Comparison of ENCODE assay signal across 8 cellular contexts in the genomic region with DNA sequence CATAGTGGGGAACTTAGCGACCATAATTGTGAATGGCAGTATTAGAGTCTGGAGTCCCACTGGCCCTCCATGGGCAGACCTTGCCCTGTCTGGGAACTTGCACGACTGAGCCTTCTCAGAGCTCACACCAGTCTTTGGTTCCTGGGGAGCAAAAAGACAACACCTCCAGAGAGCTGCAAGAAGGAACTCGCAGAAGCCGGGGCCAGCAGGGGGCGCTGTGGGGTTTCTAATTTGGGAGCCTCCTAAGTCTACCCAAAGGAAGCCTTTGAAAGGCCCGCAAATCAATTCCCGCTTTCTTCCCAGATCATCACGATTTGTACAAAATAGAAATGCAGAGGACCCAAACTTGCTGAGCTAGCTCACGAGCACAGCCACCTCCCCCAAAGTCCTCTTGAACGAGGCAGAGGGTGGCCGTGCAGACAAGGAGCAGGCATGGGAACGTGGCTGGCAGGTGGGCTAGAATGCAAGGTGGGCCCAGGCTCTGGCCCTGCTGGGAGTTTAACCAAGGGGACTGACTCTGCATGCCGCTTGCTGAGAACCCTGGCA. TPM values are rescaled to one million over a fixed set of nuclear protein-coding genes. Genes with fewer than 3 reads are reported as not detected.
DNase-seq lines count a peak whose midpoint lies in the region; ATAC-seq and TF ChIP-seq lines count a peak whose summit lies in the region.

No MANE protein-coding gene starts in this region.

- no peaks in the 10 kb centered on the region for H3K27me3 ChIP-seq in fibroblast of lung (ENCODE audit: control insufficient read depth, insufficient read depth, low read length)

- peak; percentile 67 to 68 for TF ChIP-seq CTCF in fibroblast of lung (conservative IDR thresholded peaks at IDR 0.05 in 1 of 2, IDR thresholded peaks at IDR 0.05 in 1 of 2; ENCODE audit: low read depth in 1 of 2, low read length in 2 of 2)

- no peaks in the 10 kb centered on the region for H3K36me3 ChIP-seq in fibroblast of lung (ENCODE audit: control insufficient read depth, insufficient read depth, low read length)

- H3K4me1 Mint-ChIP-seq in natural killer cell treated with Interleukin-12 subunit alpha and Interleukin-12 subunit beta and Interleukin-15 and Interleukin-18, amount 100 ng/mL, for 72 hours (ENCODE audit: low read depth in 2 of 2): no peaks in the 10 kb centered on the region
- H3K4me1 Mint-ChIP-seq in stimulated activated naive B cell treated with anti-CD40 and anti-IgM and Interleukin-4, amounts not matched to agents 10 μg/mL and 1 μg/mL and 100 μg/mL, for 72 hours: peaks cover 0 to 1% of the 10 kb centered on the region in 2 donors

- H3K27me3 Mint-ChIP-seq in natural killer cell treated with Interleukin-12 subunit alpha and Interleukin-12 subunit beta and Interleukin-15 and Interleukin-18, amount 100 ng/mL, for 72 hours: peaks cover 0 to 10% of the 10 kb centered on the region in 2 donors
- H3K27me3 Mint-ChIP-seq in stimulated activated naive B cell treated with anti-CD40 and anti-IgM and Interleukin-4, amounts not matched to agents 10 μg/mL and 1 μg/mL and 100 μg/mL, for 72 hours: peaks cover 15 to 16% of the 10 kb centered on the region in 2 donors

- H3K36me3 Mint-ChIP-seq in natural killer cell treated with Interleukin-12 subunit alpha and Interleukin-12 subunit beta and Interleukin-15 and Interleukin-18, amount 100 ng/mL, for 72 hours: no peaks in the 10 kb centered on the region
- no peaks in the 10 kb centered on the region for H3K36me3 Mint-ChIP-seq in stimulated activated naive B cell treated with anti-CD40 and anti-IgM and Interleukin-4, amounts not matched to agents 10 μg/mL and 1 μg/mL and 100 μg/mL, for 72 hours

- H3K79me2 ChIP-seq in fibroblast of lung (ENCODE audit: control insufficient read depth, insufficient read depth, low read length): no peaks in the 10 kb centered on the region

- no peaks in the 10 kb centered on the region for H3K9me3 ChIP-seq in fibroblast of lung (ENCODE audit: control insufficient read depth, insufficient read depth, low read depth, low read length)

- no peaks in the 10 kb centered on the region for H3K4me1 ChIP-seq in fibroblast of lung (ENCODE audit: control insufficient read depth, extremely low read depth, insufficient read depth, low read length)

- DNase-seq in CMK (ENCODE audit: low read depth) (peak; percentile 45), HT1080 (ENCODE audit: low read depth) (peak; percentile 53), NOMO-1 treated with DMSO at 0.1 percent for 48 hours (lab: John Stamatoyannopoulos, UW; ENCODE audit: unreplicated experiment) (peak; percentile 52), activated T-cell treated with anti-CD3 and anti-CD28 coated beads for 24 hours (ENCODE audit: low read depth) (peak; percentile 54), fibroblast of lung (ENCODE audit: low read depth in 2 of 2) (peak; percentile 41 to 48)
- peak; percentile 81 for DNase-seq in natural killer cell treated with Interleukin-12 subunit alpha and Interleukin-12 subunit beta and Interleukin-15 and Interleukin-18, amount 100 ng/mL, for 72 hours (ENCODE audit: low spot score)
- DNase-seq in stimulated activated naive B cell treated with anti-CD40 and anti-IgM and Interleukin-4, amounts not matched to agents 10 μg/mL and 1 μg/mL and 100 μg/mL, for 72 hours: peak; percentile 32

- no peak overlapping the region for H2AFZ ChIP-seq in fibroblast of lung (ENCODE audit: low read length)

- H3K9me3 Mint-ChIP-seq in natural killer cell treated with Interleukin-12 subunit alpha and Interleukin-12 subunit beta and Interleukin-15 and Interleukin-18, amount 100 ng/mL, for 72 hours: no peaks in the 10 kb centered on the region
- no peaks in the 10 kb centered on the region for H3K9me3 Mint-ChIP-seq in stimulated activated naive B cell treated with anti-CD40 and anti-IgM and Interleukin-4, amounts not matched to agents 10 μg/mL and 1 μg/mL and 100 μg/mL, for 72 hours

- no peak overlapping the region for H3K27ac Mint-ChIP-seq in natural killer cell treated with Interleukin-12 subunit alpha and Interleukin-12 subunit beta and Interleukin-15 and Interleukin-18, amount 100 ng/mL, for 72 hours
- no peak overlapping the region for H3K27ac Mint-ChIP-seq in stimulated activated naive B cell treated with anti-CD40 and anti-IgM and Interleukin-4, amounts not matched to agents 10 μg/mL and 1 μg/mL and 100 μg/mL, for 72 hours

- H3K4me2 ChIP-seq in fibroblast of lung (ENCODE audit: extremely low read depth, insufficient read depth, low read length): no peak overlapping the region

- no peak overlapping the region for H3K27ac ChIP-seq in fibroblast of lung (ENCODE audit: insufficient read depth, low read length)

- H3K4me3 Mint-ChIP-seq in natural killer cell treated with Interleukin-12 subunit alpha and Interleukin-12 subunit beta and Interleukin-15 and Interleukin-18, amount 100 ng/mL, for 72 hours: no peak overlapping the region
- no peak overlapping the region for H3K4me3 Mint-ChIP-seq in stimulated activated naive B cell treated with anti-CD40 and anti-IgM and Interleukin-4, amounts not matched to agents 10 μg/mL and 1 μg/mL and 100 μg/mL, for 72 hours

- peak in 1 of 2 donors; percentile 52 for ATAC-seq in natural killer cell treated with Interleukin-12 subunit alpha and Interleukin-12 subunit beta and Interleukin-15 and Interleukin-18, amount 100 ng/mL, for 72 hours
- peak; percentile 63 to 70 for ATAC-seq in stimulated activated naive B cell treated with anti-CD40 and anti-IgM and Interleukin-4, amounts not matched to agents 10 μg/mL and 1 μg/mL and 100 μg/mL, for 72 hours (replicated peaks)
- no peak for ATAC-seq in HG02610 (IDR thresholded peaks at IDR 0.05; ENCODE audit: unreplicated experiment)

- no peak overlapping the region for H3K4me3 ChIP-seq in fibroblast of lung (replicated peaks in 1 of 4; ENCODE audit: control extremely low read depth in 1 of 4, insufficient read depth in 1 of 4, low read depth in 3 of 4, low read length in 4 of 4)

- H3K9ac ChIP-seq in fibroblast of lung (ENCODE audit: insufficient read depth, low read length): no peak overlapping the region

- H4K20me1 ChIP-seq in fibroblast of lung (ENCODE audit: control insufficient read depth, extremely low read depth, insufficient read depth, low read length): no peaks in the 10 kb centered on the region

RNA-seq across cellular contexts. Expression of a gene that starts 46.3 kb away (rescaled TPM):
- 36.1 and 60.6 TPM in 2 replicates for total RNA-seq in HT1080 (2014; rRNA removed; shearing (Covaris generic))
- polyA plus RNA-seq in HT1080 (2015; cell fraction: cytosol; rRNA removed): 17.4 and 18.5 TPM in 2 replicates
- 29.4 and 37.2 TPM in 2 replicates for polyA plus RNA-seq in HT1080 (2015; cell fraction: nucleus; rRNA removed)
- total RNA-seq in fibroblast of lung: 81.3 and 115 TPM in 2 replicates
- polyA plus RNA-seq in fibroblast of lung: 31.3 and 38.0 TPM in 2 replicates
- 19.3 and 24.5 TPM in 2 replicates for polyA plus RNA-seq in fibroblast of lung (2012)
- polyA minus RNA-seq in fibroblast of lung (ENCODE audit: low replicate concordance): 62.2 and 114 TPM in 2 replicates
- total RNA-seq in natural killer cell treated with Interleukin-12 subunit alpha and Interleukin-12 subunit beta and Interleukin-15 and Interleukin-18, amount 100 ng/mL, for 72 hours: 10 to 100 TPM; 30.4 to 37.7 TPM
